8 cellular contexts compared by ENCODE assay signal in genomic region chr15:101723161-101723873, GRCh38. TPM values are rescaled to one million over a fixed set of nuclear protein-coding genes. Genes with fewer than 3 reads are reported as not detected.
DNase-seq lines count a peak whose midpoint lies in the region; ATAC-seq, FAIRE-seq and TF ChIP-seq lines count a peak whose summit lies in the region.

No MANE protein-coding gene starts in this region.

- intact Hi-C loops in GM12878 (cut with micrococcal nuclease; ENCODE audit: unreplicated experiment) (loop anchor here (2.0 kb wide), 1 partner anchor 71 kb away; the partner anchor contains the start of gene TM2D3), left lung (cut with DNase I) (no loop called here)

- no peaks in the 10 kb centered on the region for H4K20me1 ChIP-seq in GM12878 (ENCODE audit: control insufficient read depth, insufficient read depth)

- TF ChIP-seq RAD21 in GM12878 (IDR thresholded peaks at IDR 0.05; ENCODE audit: insufficient read depth, low read depth, low read length), result no peak

- no peaks in the 10 kb centered on the region; the same call in 1 of the 2 replicates for H3K79me2 ChIP-seq in GM12878 (ENCODE audit: control insufficient read depth, insufficient read depth, low read length)

- H3K4me1 ChIP-seq in BE2C (no peaks in the 10 kb centered on the region; the same call in 1 of the 2 replicates), GM12878 (ENCODE audit: control insufficient read depth, insufficient read depth, low read length) (peaks cover 3% of the 10 kb centered on the region; the same call in 1 of the 2 replicates), left lung (peaks cover 6 to 12% of the 10 kb centered on the region in 2 donors)

- H3K27me3 ChIP-seq in BE2C (no peaks in the 10 kb centered on the region), GM12878 (replicated peaks in 1 of 2; ENCODE audit: control insufficient read depth in 2 of 2, insufficient read depth in 2 of 2, low read length in 1 of 2) (no peaks in the 10 kb centered on the region), left lung (no peaks in the 10 kb centered on the region)

- peaks cover 32% of the 10 kb centered on the region for H3K36me3 Mint-ChIP-seq in stimulated activated memory B cell treated with anti-CD40 and anti-IgM and Interleukin-4, amounts not matched to agents 10 μg/mL and 1 μg/mL and 100 μg/mL, for 72 hours

- no peak for TF ChIP-seq CTCF in BE2C (IDR thresholded peaks at IDR 0.05; ENCODE audit: low read depth, low read length)
- no peak for TF ChIP-seq CTCF in RWPE1 (conservative IDR thresholded peaks at IDR 0.05; ENCODE audit: low read depth)
- TF ChIP-seq CTCF in GM12878 (IDR thresholded peaks at IDR 0.05 in 2 of 3, conservative IDR thresholded peaks at IDR 0.05 in 1 of 3; ENCODE audit: control insufficient read depth in 2 of 3, extremely low read depth in 1 of 3, insufficient read depth in 1 of 3, low read depth in 3 of 3, low read length in 3 of 3), result no peak
- no peak for TF ChIP-seq CTCF in left lung (IDR thresholded peaks at IDR 0.05)

- peaks cover 19% of the 10 kb centered on the region for H3K36me3 ChIP-seq in BE2C
- H3K36me3 ChIP-seq in GM12878 (ENCODE audit: control insufficient read depth in 2 of 2, insufficient read depth in 2 of 2, low read length in 1 of 2), result peaks cover 2 to 13% of the 10 kb centered on the region in 2 experiments; a peak in 2 of 4 replicates
- H3K36me3 ChIP-seq in left lung, result peaks cover 0 to 29% of the 10 kb centered on the region in 2 donors

- H3K4me3 ChIP-seq in BE2C (ENCODE audit: low read depth, low read length) (peak overlapping the region; percentile 64), GM12878 (peak overlapping the region; percentile 87), left lung (peak overlapping the region; percentile 77 to 93)

- peaks cover 7% of the 10 kb centered on the region for H3K9me3 Mint-ChIP-seq in stimulated activated memory B cell treated with anti-CD40 and anti-IgM and Interleukin-4, amounts not matched to agents 10 μg/mL and 1 μg/mL and 100 μg/mL, for 72 hours

- TSS peak; percentile 53 for BruUV-seq in GM12878 (replicated peaks; lab: Mats Ljungman, UMichigan)

- peaks cover 15% of the 10 kb centered on the region for H3K4me1 Mint-ChIP-seq in stimulated activated memory B cell treated with anti-CD40 and anti-IgM and Interleukin-4, amounts not matched to agents 10 μg/mL and 1 μg/mL and 100 μg/mL, for 72 hours

- H2AFZ ChIP-seq in GM12878 (ENCODE audit: control insufficient read depth, low read depth, low read length), result peak overlapping the region; percentile 89

- peak overlapping the region; percentile 79 for H3K27ac ChIP-seq in RWPE1
- peak overlapping the region; percentile 65 for H3K27ac ChIP-seq in GM12878 (ENCODE audit: control insufficient read depth, insufficient read depth)
- H3K27ac ChIP-seq in left lung, result peak overlapping the region; percentile 88 to 91

- peak overlapping the region; percentile 75 for H3K9ac ChIP-seq in GM12878 (ENCODE audit: control insufficient read depth, insufficient read depth, low read length)

- ATAC-seq in GM18861 (IDR thresholded peaks at IDR 0.05; ENCODE audit: unreplicated experiment) (peak; percentile 43), HG03159 (IDR thresholded peaks at IDR 0.05; ENCODE audit: unreplicated experiment) (peak; percentile 45), GM12878 (peak; percentile 61), left lung (no peak)
- ATAC-seq in stimulated activated memory B cell treated with anti-CD40 and anti-IgM and Interleukin-4, amounts not matched to agents 10 μg/mL and 1 μg/mL and 100 μg/mL, for 72 hours, result no peak

- no peaks in the 10 kb centered on the region; the same call in 1 of the 2 replicates for H3K9me3 ChIP-seq in BE2C
- peaks cover 5% of the 10 kb centered on the region; the same call in 2 of the 3 replicates for H3K9me3 ChIP-seq in GM12878 (replicated peaks; ENCODE audit: control insufficient read depth, insufficient read depth, low read length)
- H3K9me3 ChIP-seq in left lung, result no peaks in the 10 kb centered on the region

- H3K4me2 ChIP-seq in GM12878 (ENCODE audit: control insufficient read depth, insufficient read depth), result peak overlapping the region; percentile 94

- POLR2A ChIA-PET in RWPE1 (lab: Yijun Ruan, JAX; ENCODE audit: low non-redundant PET) (no interaction called here), GM12878 (lab: Charles Lee) (interaction anchor here (0.7 to 1.6 kb wide), 4 partner anchors 12 to 281 kb away, joined by 3 to 9 read pairs (median 4); partner anchors contain the start of gene TM2D3)

- peak overlapping the region; percentile 76 for H3K27ac Mint-ChIP-seq in stimulated activated memory B cell treated with anti-CD40 and anti-IgM and Interleukin-4, amounts not matched to agents 10 μg/mL and 1 μg/mL and 100 μg/mL, for 72 hours

- FAIRE-seq in GM12878 (lab: Jason Lieb, UNC), result no peak

- no peak for TF ChIP-seq POLR2A in GM12878 (IDR thresholded peaks at IDR 0.05; ENCODE audit: low read depth, low read length)

- in situ Hi-C loops in GM12878 (cut with MboI), result no loop called here

- RAD21 ChIA-PET in GM12878 (lab: Charles Lee; ENCODE audit: unreplicated experiment), result interaction anchor here (0.9 to 1.6 kb wide), 5 partner anchors 23 to 447 kb away, joined by 3 to 4 read pairs (median 3); no protein-coding TSS in a partner anchor

- TF ChIP-seq EP300 in GM12878 (IDR thresholded peaks at IDR 0.05; ENCODE audit: borderline replicate concordance in 1 of 2, control insufficient read depth in 1 of 2, low read depth in 2 of 2, low read length in 2 of 2), result no peak

- no peaks in the 10 kb centered on the region for H3K27me3 Mint-ChIP-seq in stimulated activated memory B cell treated with anti-CD40 and anti-IgM and Interleukin-4, amounts not matched to agents 10 μg/mL and 1 μg/mL and 100 μg/mL, for 72 hours

- peak overlapping the region; percentile 82 for H3K4me3 Mint-ChIP-seq in stimulated activated memory B cell treated with anti-CD40 and anti-IgM and Interleukin-4, amounts not matched to agents 10 μg/mL and 1 μg/mL and 100 μg/mL, for 72 hours

- WGBS in GM12878 (ENCODE audit: insufficient coverage, insufficient replicate concordance, low lambda C conversion rate, missing lambda C conversion rate), result under 1% methylated on average over 8 of the region's 8 CpGs

- CTCF ChIA-PET in RWPE1 (lab: Yijun Ruan, JAX), result interaction anchor here (0.8 kb wide), 2 partner anchors 21 to 82 kb away, joined by 3 to 4 read pairs; no protein-coding TSS in a partner anchor
- CTCF ChIA-PET in GM12878 (lab: Yijun Ruan, JAX), result interaction anchor here (0.6 to 1.8 kb wide), 4 partner anchors 12 to 259 kb away, joined by 3 to 6 read pairs (median 4); no protein-coding TSS in a partner anchor

- SMC1A ChIA-PET in GM12878 (lab: Charles Lee; ENCODE audit: uncharacterized antibody, unreplicated experiment), result interaction anchor here (0.7 to 1.6 kb wide), 6 partner anchors 12 to 223 kb away, joined by 3 to 8 read pairs (median 4); no protein-coding TSS in a partner anchor

- DNase-seq in BE2C (no peak), RWPE1 (ENCODE audit: low spot score) (peak; percentile 6), GM12878 (ENCODE audit: low read depth, low spot score) (peak; percentile 82), left lung (no peak), NCI-H226 (no peak)

TF ChIP-seq in GM12878, 131 proteins besides CTCF, POLR2A, EP300 and RAD21 (continues in another document):
- TF ChIP-seq CHD2 (IDR thresholded peaks at IDR 0.05; ENCODE audit: borderline replicate concordance, low read depth, low read length), result 0 out of 2 replicates have a peak, but pooled peaks have one; percentile 20
- peak; percentile 71 to 81; a peak in 3 of 4 replicates for TF ChIP-seq IKZF2 (IDR thresholded peaks at IDR 0.05)
- TF ChIP-seq TCF7 (IDR thresholded peaks at IDR 0.05; ENCODE audit: borderline replicate concordance), result peak; percentile 93
- peak; percentile 70 for TF ChIP-seq MXI1 (IDR thresholded peaks at IDR 0.05; ENCODE audit: low read depth, low read length)
- peak; percentile 75 for TF ChIP-seq PKNOX1 (IDR thresholded peaks at IDR 0.05)
- no peak for TF ChIP-seq FOXK2 (IDR thresholded peaks at IDR 0.05)

RNA-seq across cellular contexts. Expression of gene TARS3, which starts 1.0 kb away (rescaled TPM):
- 3.2 TPM for polyA plus RNA-seq in BE2C (2012; ENCODE audit: insufficient read depth, insufficient read length, low read depth)
- 33.0 and 34.3 TPM in 2 replicates for total RNA-seq in GM12878 (2013; cell fraction: nucleolus; rRNA removed)
- 6.9 and 10.4 TPM in 2 replicates for total RNA-seq in GM12878 (2014; rRNA removed)
- 7.8 and 10.7 TPM in 2 replicates for total RNA-seq in GM12878 (2014; rRNA removed; fragmentation: Illumina TruSeq; extraction: Trizol)
- 4.1 and 5.1 TPM in 2 replicates for total RNA-seq in GM12878 (2021)
- polyA plus RNA-seq in GM12878 (2011; ENCODE audit: low read depth), result 3.6 TPM
- polyA plus RNA-seq in GM12878 (2011; rRNA removed), result 5.8 and 7.8 TPM in 2 replicates
- 2.8 and 2.9 TPM in 2 replicates for polyA plus RNA-seq in GM12878 (2011; cell fraction: cytosol; rRNA removed)
- 8.2 and 9.3 TPM in 2 replicates for polyA plus RNA-seq in GM12878 (2011; cell fraction: nucleus; rRNA removed)
- polyA plus RNA-seq in GM12878 (2012), result 4.8 and 5.4 TPM in 2 replicates
- polyA plus RNA-seq in GM12878 (2014; fragmentation: Illumina TruSeq; extraction: Trizol), result 6.1 and 10.2 TPM in 2 replicates
- 1 to 10 TPM; 1.4 to 2.2 TPM for polyA plus RNA-seq in GM12878 (2014; fragmentation: Nextera tagmentation; extraction: Ambion mirVana)
- polyA plus RNA-seq in GM12878 (2014; rRNA removed), result 4.4 and 4.8 TPM in 2 replicates
- 1 to 10 TPM; 4.8 to 5.5 TPM for polyA plus RNA-seq in GM12878 (2016; fragmentation: Nextera tagmentation; extraction: Ambion mirVana)
- 5.3 and 7.8 TPM in 2 replicates for polyA minus RNA-seq in GM12878 (2011; rRNA and poly(A)+ RNA removed)
- polyA minus RNA-seq in GM12878 (2011; cell fraction: cytosol; rRNA and poly(A)+ RNA removed), result 1.5 and 2.4 TPM in 2 replicates
- polyA minus RNA-seq in GM12878 (2011; cell fraction: nucleus; rRNA and poly(A)+ RNA removed), result 9.6 and 15.1 TPM in 2 replicates
- total RNA-seq in left lung, result 1 to 10 TPM; 9.3 to 9.8 TPM

Comparison
In these comparisons a context has a peak if more than half of its experiments do, and no peak if none do; other contexts are left out.
1. DNase-seq: peak in RWPE1 (single experiment) and GM12878 (single experiment); none in BE2C (single experiment), left lung (0 of 2) and NCI-H226 (single experiment).
2. ATAC-seq: peak in GM18861 (single experiment), HG03159 (single experiment) and GM12878 (single experiment); none in left lung (single experiment) and stimulated activated memory B cell treated with anti-CD40 and anti-IgM and Interleukin-4, amounts not matched to agents 10 μg/mL and 1 μg/mL and 100 μg/mL, for 72 hours (single experiment).
3. Peak in every context shown above with its lines, with median percentiles within 50 percentile points of each other: H3K4me3 ChIP-seq and H3K27ac ChIP-seq.